15 cellular contexts compared by ENCODE assay signal in the genomic region with DNA sequence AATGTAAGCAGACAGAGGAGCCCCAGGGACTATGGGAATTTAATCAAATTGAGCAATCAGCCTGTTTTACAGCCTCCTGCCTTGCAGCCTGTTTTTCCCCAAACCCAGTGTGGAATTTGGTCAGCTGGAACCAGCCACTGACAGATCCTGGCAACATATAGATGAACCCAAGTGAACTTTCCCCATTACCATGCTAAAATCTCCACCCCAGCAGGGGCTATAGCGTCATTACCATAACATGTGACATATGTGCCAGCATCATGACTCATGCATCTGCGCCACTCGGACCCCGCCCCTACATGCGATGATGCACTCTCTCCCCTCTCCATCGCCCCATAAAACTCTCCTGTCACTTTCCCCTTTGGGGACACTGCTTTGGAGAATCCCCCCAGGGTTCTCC. TPM values are rescaled to one million over a fixed set of nuclear protein-coding genes. Genes with fewer than 3 reads are reported as not detected.
DNase-seq lines count a peak whose midpoint lies in the region; ATAC-seq and TF ChIP-seq lines count a peak whose summit lies in the region.
"Had no signal": no experiment of that assay in that cellular context is flagged by ENCODE, and none has a peak within 500 bp of the region (broad histone marks: within the 10 kb centered on the region; RNA-seq: fewer than 3 reads in every experiment).

No MANE protein-coding gene starts in this region.

- 72% methylated on average over 6 of the region's 6 CpGs for WGBS in smooth muscle cell (ENCODE audit: low lambda C conversion rate)

- H4K20me1 ChIP-seq in smooth muscle cell (ENCODE audit: low read depth): no peaks in the 10 kb centered on the region

- no peak overlapping the region for H3K9ac ChIP-seq in smooth muscle cell (ENCODE audit: low read depth)
- H3K9ac ChIP-seq: neural progenitor cell had no signal

- H3K36me3 ChIP-seq in smooth muscle cell (ENCODE audit: low read depth): no peaks in the 10 kb centered on the region
- H3K36me3 ChIP-seq: neural progenitor cell had no signal

- peaks cover 7% of the 10 kb centered on the region for H3K4me1 ChIP-seq in smooth muscle cell (ENCODE audit: low read depth)

- peak; percentile 19 for DNase-seq in H4 (ENCODE audit: low spot score)
- DNase-seq in T1000 (lab: John Stamatoyannopoulos, UW): peak; percentile 50
- peak; percentile 76 for DNase-seq in fibroblast of villous mesenchyme (ENCODE audit: low read depth)
- DNase-seq in smooth muscle cell (lab: John Stamatoyannopoulos, UW; ENCODE audit: unreplicated experiment): peak; percentile 2
- DNase-seq in NCI-H748 treated with DMSO at 0.1 percent for 48 hours (lab: John Stamatoyannopoulos, UW): no peak
- DNase-seq in dermis blood vessel endothelial cell: no peak
- DNase-seq: activated CD4-positive, alpha-beta T cell treated with anti-CD3 and anti-CD28 coated beads, Interleukin-2, amount 10 ng/mL, durations not matched to agents 24 days and 14 days; activated T-cell treated with anti-CD3 and anti-CD28 coated beads, Interleukin-2, amount 50 U/mL, for 48 hours; effector CD8-positive, alpha-beta T cell; NCI-H1417; PC-3; small intestine; T-helper 2 cell had no signal

- no peaks in the 10 kb centered on the region for H3F3A ChIP-seq in smooth muscle cell (ENCODE audit: low read depth)

- no peaks in the 10 kb centered on the region for H3K79me2 ChIP-seq in smooth muscle cell (ENCODE audit: low read depth)

- peak overlapping the region; percentile 8 for H3K4me2 ChIP-seq in smooth muscle cell
- H3K4me2 ChIP-seq: neural progenitor cell had no signal

- H2AFZ ChIP-seq in smooth muscle cell (ENCODE audit: low read depth): peak overlapping the region; percentile 42

- no peak overlapping the region for H3K27ac ChIP-seq in smooth muscle cell (ENCODE audit: low read depth)
- H3K27ac ChIP-seq: neural progenitor cell had no signal

- no peaks in the 10 kb centered on the region for H3K9me3 ChIP-seq in smooth muscle cell (replicated peaks; ENCODE audit: low read depth)

- no peak for ATAC-seq in GM19463 (IDR thresholded peaks at IDR 0.05; ENCODE audit: unreplicated experiment)
- ATAC-seq: PC-3 had no signal

- H3K4me3 ChIP-seq in fibroblast of villous mesenchyme (ENCODE audit: low read depth, low read length): no peak overlapping the region
- no peak overlapping the region for H3K4me3 ChIP-seq in smooth muscle cell
- H3K4me3 ChIP-seq: neural progenitor cell had no signal

- TF ChIP-seq CTCF in fibroblast of villous mesenchyme (IDR thresholded peaks at IDR 0.05; ENCODE audit: insufficient read depth, low read depth, low read length): no peak
- TF ChIP-seq CTCF in smooth muscle cell (IDR thresholded peaks at IDR 0.05; ENCODE audit: borderline replicate concordance, insufficient read depth, poor library complexity, severe bottlenecking): no peak

- no peaks in the 10 kb centered on the region for H3K27me3 ChIP-seq in smooth muscle cell (ENCODE audit: low read depth)
- H3K27me3 ChIP-seq: neural progenitor cell had no signal

RNA-seq across cellular contexts. Expression of gene FEZ2, which starts 17.2 kb away (rescaled TPM):
- 17.7 and 26.5 TPM in 2 replicates for total RNA-seq in H4 (2014; rRNA removed; shearing (Covaris generic))
- total RNA-seq in fibroblast of villous mesenchyme (53.1 and 56.6 TPM in 2 replicates), smooth muscle cell (69.0 and 70.9 TPM in 2 replicates), dermis blood vessel endothelial cell (103 and 115 TPM in 2 replicates)
- 17.7 and 23.2 TPM in 2 replicates for polyA plus RNA-seq in smooth muscle cell

Comparison
In these comparisons a context has a peak if more than half of its experiments do, and no peak if none do; other contexts are left out.
1. DNase-seq: peak in H4 (single experiment), T1000 (single experiment), fibroblast of villous mesenchyme (single experiment) and smooth muscle cell (single experiment); none in NCI-H748 treated with DMSO at 0.1 percent for 48 hours (single experiment) and dermis blood vessel endothelial cell (single experiment).